In the genomic region with DNA sequence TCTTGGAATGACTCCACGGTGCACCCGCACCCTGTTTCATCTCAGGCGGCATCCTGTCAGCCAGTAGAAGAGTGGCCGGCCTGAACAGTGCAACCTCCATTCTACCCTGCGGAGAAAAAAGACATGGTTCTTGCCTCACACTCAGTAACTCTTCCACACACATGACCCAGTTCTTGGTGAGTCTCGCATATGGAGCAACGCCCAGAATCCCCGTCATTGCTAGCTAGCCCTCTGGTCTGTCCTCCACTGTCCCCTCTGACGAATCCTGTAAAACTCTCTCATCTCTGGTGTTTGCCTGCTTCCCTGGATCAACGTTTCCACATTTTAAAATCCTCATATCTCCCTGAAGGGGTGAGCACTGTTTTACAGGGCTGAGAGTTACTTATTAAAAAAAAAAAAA, we compare ENCODE assay signal across 19 cellular contexts. TPM values are rescaled to one million over a fixed set of nuclear protein-coding genes. Genes with fewer than 3 reads are reported as not detected.
DNase-seq lines count a peak whose midpoint lies in the region; ATAC-seq and TF ChIP-seq lines count a peak whose summit lies in the region.
"Had no signal": no experiment of that assay in that cellular context is flagged by ENCODE, and none has a peak within 500 bp of the region (broad histone marks: within the 10 kb centered on the region; RNA-seq: fewer than 3 reads in every experiment).

No MANE protein-coding gene starts in this region.

- ATAC-seq in left ventricle myocardium superior (no peak), heart left ventricle (no peak), HG02610 (IDR thresholded peaks at IDR 0.05; ENCODE audit: unreplicated experiment) (no peak), GM19351 (IDR thresholded peaks at IDR 0.05; ENCODE audit: unreplicated experiment) (no peak)
- ATAC-seq: CD8-positive, alpha-beta T cell had no signal

- intact Hi-C loops in left ventricle myocardium superior (cut with micrococcal nuclease) (no loop called here), heart left ventricle (cut with DNase I) (no loop called here)
- intact Hi-C loops in activated CD4-positive, alpha-beta memory T cell treated with anti-CD3 and anti-CD28 coated beads for 36 hours (cut with micrococcal nuclease), result loop anchor here (5.0 kb wide), 1 partner anchor 87 kb away; no protein-coding TSS in a partner anchor

- peak overlapping the region in 2 of 3 experiments; percentile 36 to 38 for H3K27ac Mint-ChIP-seq in nephron
- no peak overlapping the region for H3K27ac Mint-ChIP-seq in activated CD4-positive, alpha-beta memory T cell treated with anti-CD3 and anti-CD28 coated beads for 36 hours
- H3K27ac Mint-ChIP-seq: CD8-positive, alpha-beta T cell had no signal

- DNase-seq in left ventricle myocardium superior (peak; percentile 32), heart left ventricle (no peak), M059J (ENCODE audit: low read depth) (peak; percentile 65), ecto neural progenitor cell (ENCODE audit: low spot score) (peak; percentile 30)
- no peak for DNase-seq in activated CD4-positive, alpha-beta memory T cell treated with anti-CD3 and anti-CD28 coated beads for 36 hours
- DNase-seq: Calu3; CD8-positive, alpha-beta T cell; GF-D8; KBM-7; MV-4-11; NCI-H1694 treated with DMSO at 0.1 percent for 48 hours; SHP77 had no signal

- H3K4me1 ChIP-seq in heart left ventricle, result peaks cover 0 to 30% (median 13%) of the 10 kb centered on the region in 12 donors

- no peaks in the 10 kb centered on the region for H3K9me3 ChIP-seq in heart left ventricle
- H3K9me3 ChIP-seq: BLaER1 treated with 17β-estradiol and CSF1 and Interleukin-3, amounts not matched to agents 10 nM and 100 nM had no signal

- POLR2A ChIA-PET in activated CD4-positive, alpha-beta memory T cell treated with anti-CD3 and anti-CD28 coated beads for 36 hours (lab: Charles Lee), result no interaction called here

- no peaks in the 10 kb centered on the region for H3K36me3 Mint-ChIP-seq in nephron (ENCODE audit: low read depth)
- no peaks in the 10 kb centered on the region for H3K36me3 Mint-ChIP-seq in activated CD4-positive, alpha-beta memory T cell treated with anti-CD3 and anti-CD28 coated beads for 36 hours
- H3K36me3 Mint-ChIP-seq: CD8-positive, alpha-beta T cell had no signal

- H3K27me3 Mint-ChIP-seq in nephron (ENCODE audit: low read depth), result peaks cover 3% of the 10 kb centered on the region
- no peaks in the 10 kb centered on the region for H3K27me3 Mint-ChIP-seq in activated CD4-positive, alpha-beta memory T cell treated with anti-CD3 and anti-CD28 coated beads for 36 hours

- H3K4me3 Mint-ChIP-seq in nephron, result no peak overlapping the region
- no peak overlapping the region for H3K4me3 Mint-ChIP-seq in activated CD4-positive, alpha-beta memory T cell treated with anti-CD3 and anti-CD28 coated beads for 36 hours
- H3K4me3 Mint-ChIP-seq: CD8-positive, alpha-beta T cell had no signal

- WGBS in heart left ventricle, 4 donors, result 80 to 85% (median 82%) methylated on average over 10 of the region's 10 CpGs

- H3K4me3 ChIP-seq in heart left ventricle, result no peak overlapping the region
- H3K4me3 ChIP-seq: BLaER1 treated with 17β-estradiol and CSF1 and Interleukin-3, amounts not matched to agents 10 nM and 100 nM had no signal

- H3K36me3 ChIP-seq in heart left ventricle, result no peaks in the 10 kb centered on the region
- H3K36me3 ChIP-seq: BLaER1 treated with 17β-estradiol and CSF1 and Interleukin-3, amounts not matched to agents 10 nM and 100 nM had no signal

- TF ChIP-seq CTCF in heart left ventricle (IDR thresholded peaks at IDR 0.05) (no peak), nephron (IDR thresholded peaks at IDR 0.05; ENCODE audit: unreplicated experiment in 3 of 3) (no peak)

- CTCF ChIA-PET in activated CD4-positive, alpha-beta memory T cell treated with anti-CD3 and anti-CD28 coated beads for 36 hours (lab: Charles Lee), result no interaction called here

- no peak for TF ChIP-seq POLR2A in heart left ventricle (IDR thresholded peaks at IDR 0.05)

- H3K27ac ChIP-seq in heart left ventricle, result no peak overlapping the region
- H3K27ac ChIP-seq: BLaER1 treated with 17β-estradiol and CSF1 and Interleukin-3, amounts not matched to agents 10 nM and 100 nM had no signal

- no peaks in the 10 kb centered on the region for H3K27me3 ChIP-seq in heart left ventricle

- H3K4me1 Mint-ChIP-seq in nephron, result peaks cover 30% of the 10 kb centered on the region
- H3K4me1 Mint-ChIP-seq in activated CD4-positive, alpha-beta memory T cell treated with anti-CD3 and anti-CD28 coated beads for 36 hours (ENCODE audit: low read depth), result peaks cover 17% of the 10 kb centered on the region

- H3K9me3 Mint-ChIP-seq in nephron, result no peaks in the 10 kb centered on the region
- no peaks in the 10 kb centered on the region for H3K9me3 Mint-ChIP-seq in activated CD4-positive, alpha-beta memory T cell treated with anti-CD3 and anti-CD28 coated beads for 36 hours
- H3K9me3 Mint-ChIP-seq: CD8-positive, alpha-beta T cell had no signal

RNA-seq across cellular contexts. Expression of a gene that starts 4.2 kb away (rescaled TPM):
- total RNA-seq in left ventricle myocardium superior (not detected), heart left ventricle (under 1 TPM in 1 of 9 donors, not detected in 8; 0.48 TPM)
- polyA plus RNA-seq in heart left ventricle, result not detected
- 4.9 and 7.7 TPM in 2 replicates for total RNA-seq in M059J (2014; rRNA removed; shearing (Covaris generic))
- total RNA-seq in activated CD4-positive, alpha-beta memory T cell treated with anti-CD3 and anti-CD28 coated beads for 36 hours, result 10 to 100 TPM; 10.4 to 10.6 TPM

RNA-seq across cellular contexts. Expression of a gene that starts 8.8 kb away (rescaled TPM):
- total RNA-seq in left ventricle myocardium superior (not detected), heart left ventricle (not detected)
- not detected for polyA plus RNA-seq in heart left ventricle
- total RNA-seq in M059J (2014; rRNA removed; shearing (Covaris generic)), result not detected in 2 replicates
- total RNA-seq in activated CD4-positive, alpha-beta memory T cell treated with anti-CD3 and anti-CD28 coated beads for 36 hours, result not detected
- total RNA-seq: Calu3; CD8-positive, alpha-beta T cell; H1; NCI-H460; OCI-LY7 had no signal
- polyA plus RNA-seq: H1 had no signal

RNA-seq across cellular contexts. Expression of a gene that starts 46.5 kb away (rescaled TPM):
- not detected for total RNA-seq in left ventricle myocardium superior
- under 1 TPM in 1 of 9 donors, not detected in 8; 0.19 TPM for total RNA-seq in heart left ventricle
- not detected for polyA plus RNA-seq in heart left ventricle
- not detected in 2 replicates for total RNA-seq in M059J (2014; rRNA removed; shearing (Covaris generic))
- total RNA-seq in activated CD4-positive, alpha-beta memory T cell treated with anti-CD3 and anti-CD28 coated beads for 36 hours, result not detected
- total RNA-seq: Calu3; CD8-positive, alpha-beta T cell; H1; NCI-H460; OCI-LY7 had no signal
- polyA plus RNA-seq: H1 had no signal

RNA-seq across cellular contexts. Expression of a gene that starts 51.8 kb away (rescaled TPM):
- 8.1 TPM for total RNA-seq in left ventricle myocardium superior
- 10 to 100 TPM in 2 of 9 donors, 1 to 10 TPM in 6, under 1 TPM in 1; 0.69 to 19.1 (median 3.2) TPM for total RNA-seq in heart left ventricle
- 10 to 100 TPM; 15.5 to 31.5 TPM for polyA plus RNA-seq in heart left ventricle
- not detected in 2 replicates for total RNA-seq in M059J (2014; rRNA removed; shearing (Covaris generic))
- total RNA-seq in activated CD4-positive, alpha-beta memory T cell treated with anti-CD3 and anti-CD28 coated beads for 36 hours, result not detected
- total RNA-seq: Calu3; CD8-positive, alpha-beta T cell; H1; NCI-H460; OCI-LY7 had no signal
- polyA plus RNA-seq: H1 had no signal

RNA-seq across cellular contexts. Expression of a gene that starts 54.6 kb away (rescaled TPM):
- total RNA-seq in left ventricle myocardium superior, result 4.2 TPM
- 10 to 100 TPM in 2 of 9 donors, 1 to 10 TPM in 4, under 1 TPM in 2, not detected in 1; 0.46 to 23.7 (median 1.5) TPM for total RNA-seq in heart left ventricle
- polyA plus RNA-seq in heart left ventricle, result 1 to 10 TPM in 1 of 2 donors, under 1 TPM in 1; 0.78 to 1.4 TPM
- total RNA-seq in M059J (2014; rRNA removed; shearing (Covaris generic)), result 36.1 and 37.6 TPM in 2 replicates
- total RNA-seq in activated CD4-positive, alpha-beta memory T cell treated with anti-CD3 and anti-CD28 coated beads for 36 hours, result 100 to 1,000 TPM; 120 to 133 TPM
- total RNA-seq: H1, NCI-H460 had no signal
- polyA plus RNA-seq: H1 had no signal

Comparison
In these comparisons a context has a peak if more than half of its experiments do, and no peak if none do; other contexts are left out.
1. DNase-seq: peak in left ventricle myocardium superior (single experiment), M059J (single experiment) and ecto neural progenitor cell (single experiment); none in heart left ventricle (0 of 5) and activated CD4-positive, alpha-beta memory T cell treated with anti-CD3 and anti-CD28 coated beads for 36 hours (single experiment).